ENCODE assay signal across 21 cellular contexts in genomic region chr16:54940279-54940604, GRCh38. TPM values are rescaled to one million over a fixed set of nuclear protein-coding genes. Genes with fewer than 3 reads are reported as not detected.
A peak's percentile ranks its signal among the peaks of the same experiment; 100 is the strongest.
DNase-seq lines count a peak whose midpoint lies in the region; ATAC-seq, FAIRE-seq and TF ChIP-seq lines count a peak whose summit lies in the region.
"Had no signal": no experiment of that assay in that cellular context is flagged by ENCODE, and none has a peak within 500 bp of the region (broad histone marks: within the 10 kb centered on the region; RNA-seq: fewer than 3 reads in every experiment).

No MANE protein-coding gene starts in this region.

- CTCF ChIA-PET in H1 (lab: Charles Lee; ENCODE audit: partially characterized antibody) = interaction anchor here (0.8 to 3.6 kb wide), 7 partner anchors 17 to 417 kb away, joined by 3 to 29 read pairs (median 3); no protein-coding TSS in a partner anchor

- no peak overlapping the region for H3T11ph ChIP-seq in H9 (ENCODE audit: low read length)

- H2AK5ac ChIP-seq in H9 (ENCODE audit: insufficient read length, low read length) (no peak overlapping the region), H1 (ENCODE audit: low read depth, low read length) (no peak overlapping the region)

- H4K8ac ChIP-seq in H9 (replicated peaks; ENCODE audit: insufficient read length, low read depth, low read length) (no peak overlapping the region), H1 (ENCODE audit: extremely low read depth, insufficient read depth, low read length) (no peak overlapping the region)

- no peak overlapping the region for H3K23ac ChIP-seq in H9 (ENCODE audit: insufficient read length, low read depth, low read length)
- no peak overlapping the region for H3K23ac ChIP-seq in H1 (ENCODE audit: insufficient read length)

- no peak overlapping the region for H3K27ac ChIP-seq in GM23338 (ENCODE audit: low read depth)
- no peak overlapping the region for H3K27ac ChIP-seq in H9 (ENCODE audit: insufficient read length, low read depth, low read length)
- no peak overlapping the region for H3K27ac ChIP-seq in H1 (ENCODE audit: low read depth, low read length)
- H3K27ac ChIP-seq in iPS-20b (ENCODE audit: low read length) = no peak overlapping the region
- H3K27ac ChIP-seq: A549, C4-2B had no signal

- no peak for TF ChIP-seq RAD21 in H1 (IDR thresholded peaks at IDR 0.05 in 1 of 2, conservative IDR thresholded peaks at IDR 0.05 in 1 of 2; ENCODE audit: low read depth in 2 of 2, low read length in 2 of 2)

- H2AFZ ChIP-seq in GM23338 = no peak overlapping the region
- H2AFZ ChIP-seq in H9 (ENCODE audit: low read length) = no peak overlapping the region
- no peak overlapping the region for H2AFZ ChIP-seq in H1 (ENCODE audit: low read length)

- TF ChIP-seq CTCF in GM23338 (conservative IDR thresholded peaks at IDR 0.05; ENCODE audit: low read depth in 2 of 2) = no peak
- TF ChIP-seq CTCF in H9 (conservative IDR thresholded peaks at IDR 0.05) = no peak
- no peak for TF ChIP-seq CTCF in H1 (IDR thresholded peaks at IDR 0.05; ENCODE audit: control extremely low read depth in 1 of 3, insufficient read depth in 1 of 3, low read depth in 1 of 3, low read length in 3 of 3)

- H3K27me3 ChIP-seq in GM23338 (ENCODE audit: insufficient read depth) (peaks cover 87% of the 10 kb centered on the region), H9 (ENCODE audit: insufficient read depth, low read length) (peaks cover 62% of the 10 kb centered on the region), H1 (replicated peaks in 1 of 4; ENCODE audit: control insufficient read depth in 3 of 4, extremely low read depth in 1 of 4, insufficient read depth in 3 of 4, low read length in 3 of 4) (peaks cover 41 to 69% (median 64%) of the 10 kb centered on the region in 4 experiments), iPS-20b (ENCODE audit: insufficient read depth, low read length) (peaks cover 99% of the 10 kb centered on the region)
- H3K27me3 ChIP-seq: BE2C had no signal

- H2BK5ac ChIP-seq in H9 (ENCODE audit: insufficient read length, low read length) (no peak overlapping the region), H1 (ENCODE audit: low read depth, low read length) (no peak overlapping the region)

- H3K4me3 ChIP-seq in GM23338 = peak overlapping the region; percentile 65
- peak overlapping the region in 2 of 4 experiments; percentile 11 to 68; a peak in 3 of 8 replicates for H3K4me3 ChIP-seq in H1 (ENCODE audit: extremely low read depth in 1 of 4, insufficient read depth in 2 of 4, low read depth in 3 of 4, low read length in 4 of 4)
- H3K4me3 ChIP-seq in iPS-20b (ENCODE audit: low read length) = peak overlapping the region; percentile 41; the same call in 1 of the 2 replicates
- H3K4me3 ChIP-seq: A549 had no signal

- H3K79me2 ChIP-seq in GM23338 (replicated peaks; ENCODE audit: insufficient read depth) (no peaks in the 10 kb centered on the region), H9 (ENCODE audit: insufficient read depth, low read length) (no peaks in the 10 kb centered on the region), H1 (ENCODE audit: control insufficient read depth in 1 of 2, insufficient read depth in 2 of 2, low read length in 2 of 2) (no peaks in the 10 kb centered on the region)

- WGBS in H9 (ENCODE audit: extremely low coverage, insufficient read length, low lambda C conversion rate) = no CpG with 5 or more reads among the region's 4 CpGs
- WGBS in H1 (ENCODE audit: extremely low coverage in 1 of 2, insufficient coverage in 1 of 2, insufficient read length in 1 of 2, insufficient replicate concordance in 2 of 2, low coverage in 1 of 2, low lambda C conversion rate in 2 of 2, missing lambda C conversion rate in 1 of 2), 2 experiments = 79% methylated on average over 4 of the region's 4 CpGs; no CpG with 5 or more reads in 1 of the 2 experiments

- no peak for DNase-seq in GM23338 (ENCODE audit: low spot score)
- DNase-seq in H9 = no peak
- DNase-seq in H1 (ENCODE audit: low read depth in 1 of 2, low spot score in 2 of 2) = no peak
- no peak for DNase-seq in activated CD8-positive, alpha-beta memory T cell treated with anti-CD3 and anti-CD28 coated beads for 24 hours
- DNase-seq in stimulated activated naive CD8-positive, alpha-beta T cell treated with anti-CD3 and anti-CD28 coated beads, Interleukin-15, amount 100 ng/mL, for 72 hours = no peak
- DNase-seq: BE2C; CD4-positive, alpha-beta memory T cell; DMS153; DMS79 treated with DMSO at 0.1 percent for 48 hours; EL; GOT3; HCEC 1CT; HFFc6 had no signal

- H3K9me3 Mint-ChIP-seq in GM23338 = no peaks in the 10 kb centered on the region; the same call in 2 of the 3 replicates
- H3K9me3 Mint-ChIP-seq in H9 = peaks cover 0 to 3% of the 10 kb centered on the region in 2 experiments; a peak in 2 of 5 replicates
- H3K9me3 Mint-ChIP-seq in stimulated activated memory B cell treated with anti-CD40 and anti-IgM and Interleukin-4, amounts not matched to agents 10 μg/mL and 1 μg/mL and 100 μg/mL, for 72 hours = no peaks in the 10 kb centered on the region
- H3K9me3 Mint-ChIP-seq in stimulated activated naive CD8-positive, alpha-beta T cell treated with anti-CD3 and anti-CD28 coated beads, Interleukin-15, amount 100 ng/mL, for 72 hours = no peaks in the 10 kb centered on the region
- H3K9me3 Mint-ChIP-seq: HFFc6 had no signal

- H3K9me2 ChIP-seq in GM23338 (ENCODE audit: insufficient read depth) = no peaks in the 10 kb centered on the region

- H2BK20ac ChIP-seq in H9 (ENCODE audit: low read depth, low read length, poor library complexity, severe bottlenecking) (no peak overlapping the region), H1 (ENCODE audit: low read length) (no peak overlapping the region)

- TF ChIP-seq EP300 in H1 (IDR thresholded peaks at IDR 0.05; ENCODE audit: borderline replicate concordance in 1 of 2, low read depth in 2 of 2, low read length in 2 of 2) = no peak

- H2BK12ac ChIP-seq in H9 (ENCODE audit: insufficient read length, low read depth, low read length) (no peak overlapping the region), H1 (ENCODE audit: low read depth, low read length) (no peak overlapping the region)

- no peaks in the 10 kb centered on the region for H3K79me1 ChIP-seq in H9 (ENCODE audit: insufficient read depth, low read depth, low read length, poor library complexity, severe bottlenecking)
- no peaks in the 10 kb centered on the region for H3K79me1 ChIP-seq in H1 (ENCODE audit: low read depth, low read length)

- H2BK15ac ChIP-seq in H9 (ENCODE audit: low read depth, low read length) (no peak overlapping the region), H1 (ENCODE audit: low read length) (no peak overlapping the region)

- H3K4me1 Mint-ChIP-seq in GM23338 = peaks cover 24% of the 10 kb centered on the region
- H3K4me1 Mint-ChIP-seq in H9 = peaks cover 30 to 35% of the 10 kb centered on the region in 2 experiments
- H3K4me1 Mint-ChIP-seq in stimulated activated memory B cell treated with anti-CD40 and anti-IgM and Interleukin-4, amounts not matched to agents 10 μg/mL and 1 μg/mL and 100 μg/mL, for 72 hours = no peaks in the 10 kb centered on the region
- H3K4me1 Mint-ChIP-seq in stimulated activated naive CD8-positive, alpha-beta T cell treated with anti-CD3 and anti-CD28 coated beads, Interleukin-15, amount 100 ng/mL, for 72 hours = peaks cover 40% of the 10 kb centered on the region

- peaks cover 81% of the 10 kb centered on the region for H3K27me3 Mint-ChIP-seq in GM23338 (ENCODE audit: insufficient read depth, low read depth, poor library complexity)
- peaks cover 100% of the 10 kb centered on the region for H3K27me3 Mint-ChIP-seq in H9 (ENCODE audit: low read depth)
- peaks cover 81% of the 10 kb centered on the region for H3K27me3 Mint-ChIP-seq in stimulated activated memory B cell treated with anti-CD40 and anti-IgM and Interleukin-4, amounts not matched to agents 10 μg/mL and 1 μg/mL and 100 μg/mL, for 72 hours
- H3K27me3 Mint-ChIP-seq in stimulated activated naive CD8-positive, alpha-beta T cell treated with anti-CD3 and anti-CD28 coated beads, Interleukin-15, amount 100 ng/mL, for 72 hours = peaks cover 100% of the 10 kb centered on the region

- H3K23me2 ChIP-seq in H9 (ENCODE audit: insufficient read length, low read depth, low read length, poor library complexity, severe bottlenecking) = peaks cover 24% of the 10 kb centered on the region
- H3K23me2 ChIP-seq in H1 (ENCODE audit: low read depth, low read length) = peaks cover 11% of the 10 kb centered on the region

- peaks cover 22% of the 10 kb centered on the region for H3K4me1 ChIP-seq in GM23338 (ENCODE audit: insufficient read depth)
- H3K4me1 ChIP-seq in H9 (ENCODE audit: insufficient read depth, low read length) = no peaks in the 10 kb centered on the region
- peaks cover 0 to 28% (median 18%) of the 10 kb centered on the region in 4 experiments; a peak in 6 of 7 replicates for H3K4me1 ChIP-seq in H1 (replicated peaks in 1 of 4; ENCODE audit: control insufficient read depth in 3 of 4, insufficient read depth in 4 of 4, low read length in 3 of 4)
- H3K4me1 ChIP-seq in iPS-20b (ENCODE audit: insufficient read depth, low read length) = peaks cover 13% of the 10 kb centered on the region; the same call in 1 of the 2 replicates
- H3K4me1 ChIP-seq: BE2C had no signal

- H3K56ac ChIP-seq in H9 (ENCODE audit: insufficient read length, low read depth, low read length) (no peak overlapping the region), H1 (replicated peaks; ENCODE audit: insufficient read length, low read depth, low read length) (no peak overlapping the region)

- ATAC-seq in GM23338 = no peak
- ATAC-seq in stimulated activated memory B cell treated with anti-CD40 and anti-IgM and Interleukin-4, amounts not matched to agents 10 μg/mL and 1 μg/mL and 100 μg/mL, for 72 hours = no peak
- ATAC-seq in stimulated activated naive CD8-positive, alpha-beta T cell treated with anti-CD3 and anti-CD28 coated beads, Interleukin-15, amount 100 ng/mL, for 72 hours = no peak

- H3K4me3 Mint-ChIP-seq in GM23338 = peak overlapping the region; percentile 74; the same call in 1 of the 3 replicates
- H3K4me3 Mint-ChIP-seq in H9 = peak overlapping the region in 1 of 2 experiments; percentile 80; a peak in 1 of 5 replicates
- no peak overlapping the region for H3K4me3 Mint-ChIP-seq in stimulated activated memory B cell treated with anti-CD40 and anti-IgM and Interleukin-4, amounts not matched to agents 10 μg/mL and 1 μg/mL and 100 μg/mL, for 72 hours
- no peak overlapping the region for H3K4me3 Mint-ChIP-seq in stimulated activated naive CD8-positive, alpha-beta T cell treated with anti-CD3 and anti-CD28 coated beads, Interleukin-15, amount 100 ng/mL, for 72 hours
- H3K4me3 Mint-ChIP-seq: CD4-positive, alpha-beta memory T cell; HFFc6 had no signal

- POLR2A ChIA-PET in H1 (lab: Charles Lee; ENCODE audit: partially characterized antibody) = no interaction called here

- no peak overlapping the region for H3K9ac ChIP-seq in H9 (ENCODE audit: extremely low read depth, insufficient read length, low read length)
- H3K9ac ChIP-seq in H1 (replicated peaks in 1 of 4; ENCODE audit: extremely low read depth in 1 of 4, low read depth in 3 of 4, low read length in 3 of 4) = no peak overlapping the region
- no peak overlapping the region for H3K9ac ChIP-seq in iPS-20b (ENCODE audit: low read depth, low read length)

- H2BK120ac ChIP-seq in H9 (ENCODE audit: low read depth, low read length, poor library complexity, severe bottlenecking) = no peak overlapping the region
- no peak overlapping the region for H2BK120ac ChIP-seq in H1 (replicated peaks; ENCODE audit: low read depth, low read length)

- H3K27ac Mint-ChIP-seq in GM23338 = no peak overlapping the region
- no peak overlapping the region for H3K27ac Mint-ChIP-seq in H9
- H3K27ac Mint-ChIP-seq in stimulated activated memory B cell treated with anti-CD40 and anti-IgM and Interleukin-4, amounts not matched to agents 10 μg/mL and 1 μg/mL and 100 μg/mL, for 72 hours = no peak overlapping the region
- H3K27ac Mint-ChIP-seq in stimulated activated naive CD8-positive, alpha-beta T cell treated with anti-CD3 and anti-CD28 coated beads, Interleukin-15, amount 100 ng/mL, for 72 hours = no peak overlapping the region
- H3K27ac Mint-ChIP-seq: CD4-positive, alpha-beta memory T cell; HFFc6 had no signal

- no peaks in the 10 kb centered on the region for H3K36me3 Mint-ChIP-seq in GM23338 (ENCODE audit: low read depth)
- peaks cover 0 to 2% (median 0%) of the 10 kb centered on the region in 3 experiments; a peak in 1 of 7 replicates for H3K36me3 Mint-ChIP-seq in H9 (ENCODE audit: insufficient read depth in 1 of 3, low read depth in 3 of 3)
- no peaks in the 10 kb centered on the region for H3K36me3 Mint-ChIP-seq in stimulated activated memory B cell treated with anti-CD40 and anti-IgM and Interleukin-4, amounts not matched to agents 10 μg/mL and 1 μg/mL and 100 μg/mL, for 72 hours
- H3K36me3 Mint-ChIP-seq: CD4-positive, alpha-beta memory T cell had no signal

- no peak for FAIRE-seq in H1 (lab: Jason Lieb, UNC)
- FAIRE-seq: A549, D721Med, G401.6, GM12891 had no signal

- H3F3A ChIP-seq in GM23338 (replicated peaks; ENCODE audit: low read depth) = peaks cover 8% of the 10 kb centered on the region

- H4K5ac ChIP-seq in H9 (ENCODE audit: insufficient read length, low read depth, low read length) (no peak overlapping the region), H1 (ENCODE audit: insufficient read length, low read depth, low read length) (no peak overlapping the region)

- no peak overlapping the region for H3K18ac ChIP-seq in H9 (ENCODE audit: insufficient read length, low read depth, low read length)
- no peak overlapping the region for H3K18ac ChIP-seq in H1 (ENCODE audit: extremely low read depth, low read length)

- H4K20me1 ChIP-seq in GM23338 (replicated peaks; ENCODE audit: insufficient read depth) (no peaks in the 10 kb centered on the region; the same call in 1 of the 2 replicates), H9 (ENCODE audit: control insufficient read depth, insufficient read depth, insufficient read length) (no peaks in the 10 kb centered on the region), H1 (replicated peaks in 1 of 2; ENCODE audit: control insufficient read depth in 1 of 2, insufficient read depth in 2 of 2, low read length in 2 of 2) (peaks cover 2 to 8% of the 10 kb centered on the region in 2 experiments)

- no peak for TF ChIP-seq POLR2A in H1 (IDR thresholded peaks at IDR 0.05; ENCODE audit: control extremely low read depth in 1 of 2, low read depth in 2 of 2, low read length in 2 of 2)

- no peak overlapping the region for H3K4ac ChIP-seq in H9 (ENCODE audit: low read depth, low read length)
- no peak overlapping the region for H3K4ac ChIP-seq in H1 (replicated peaks; ENCODE audit: insufficient read length, low read depth, low read length)

- H3K9me3 ChIP-seq in H9 (ENCODE audit: control insufficient read depth, low read depth, low read length) (no peaks in the 10 kb centered on the region), H1 (ENCODE audit: insufficient read depth in 2 of 2, low read depth in 1 of 2, low read length in 1 of 2) (no peaks in the 10 kb centered on the region; a peak in 1 of 4 replicates), iPS-20b (ENCODE audit: insufficient read depth, low read depth, low read length) (no peaks in the 10 kb centered on the region)
- H3K9me3 ChIP-seq: A549, BE2C had no signal

- H4K91ac ChIP-seq in H9 (ENCODE audit: insufficient read length, low read depth, low read length) = no peak overlapping the region
- no peak overlapping the region for H4K91ac ChIP-seq in H1 (replicated peaks; ENCODE audit: insufficient read length, low read length)

- H3K14ac ChIP-seq in H9 (ENCODE audit: insufficient read depth, low read length) = no peak overlapping the region
- H3K14ac ChIP-seq in H1 (ENCODE audit: insufficient read length) = no peak overlapping the region

- H3K36me3 ChIP-seq in GM23338 (ENCODE audit: insufficient read depth) (no peaks in the 10 kb centered on the region), H1 (ENCODE audit: control insufficient read depth in 2 of 4, insufficient read depth in 4 of 4, low read length in 3 of 4) (no peaks in the 10 kb centered on the region; a peak in 1 of 8 replicates), iPS-20b (ENCODE audit: insufficient read depth, low read depth, low read length) (no peaks in the 10 kb centered on the region)
- H3K36me3 ChIP-seq: BE2C had no signal

- H3K4me2 ChIP-seq in GM23338 (peak overlapping the region; percentile 91), H9 (ENCODE audit: insufficient read depth, insufficient read length, low read length) (peak overlapping the region; percentile 17), H1 (ENCODE audit: insufficient read depth in 1 of 2, low read depth in 2 of 2, low read length in 2 of 2) (peak overlapping the region; percentile 95 to 98; a peak in 3 of 4 replicates)
- H3K4me2 ChIP-seq: A549 had no signal

RNA-seq across cellular contexts. Expression of gene IRX5, which starts 9.6 kb away (rescaled TPM):
- total RNA-seq in GM23338 (2014; rRNA removed; shearing (Covaris generic)) = 0.07 and 0.35 TPM in 2 replicates
- polyA plus RNA-seq in GM23338 (2016; fragmentation: Nextera tagmentation; extraction: Ambion mirVana) = 0.31 and 0.39 TPM in 2 replicates
- total RNA-seq in H9 (2021) = 0.26 and 0.59 TPM in 2 replicates
- 0.48 and 0.90 TPM in 2 replicates for total RNA-seq in H1 (2021; fragmentation: NEBNext Ultra II Directional; extraction: Animal tissue kit (Norgen Biotek cat#: 25700))
- polyA plus RNA-seq in H1 (2011; rRNA removed) = 0.56 and 1.4 TPM in 2 replicates
- polyA plus RNA-seq in H1 (2011; cell fraction: cytosol; rRNA removed) = 0.94 TPM
- 1.5 TPM for polyA plus RNA-seq in H1 (2011; cell fraction: nucleus; rRNA removed)
- polyA plus RNA-seq in H1 (2012, experiment 1 of 2) = 0.36 to 0.42 TPM (median 0.39 TPM) in 4 replicates
- 0.21 TPM for polyA plus RNA-seq in H1 (2012, experiment 2 of 2)
- polyA plus RNA-seq in H1 (2013, experiment 1 of 2) = 0.16 TPM
- polyA plus RNA-seq in H1 (2013, experiment 2 of 2) = 0.15 TPM
- polyA minus RNA-seq in H1 (2011; rRNA and poly(A)+ RNA removed) = 0.13 and 0.32 TPM in 2 replicates
- 2.8 TPM for polyA minus RNA-seq in H1 (2011; cell fraction: cytosol; rRNA and poly(A)+ RNA removed)
- 1.5 TPM for polyA minus RNA-seq in H1 (2011; cell fraction: nucleus; rRNA and poly(A)+ RNA removed)
- total RNA-seq: CD4-positive, alpha-beta memory T cell had no signal
- polyA plus RNA-seq: AG04450 had no signal

Comparison
In these comparisons a context has a peak if more than half of its experiments do, and no peak if none do; other contexts are left out.
1. H3K4me2 ChIP-seq: peak in every context shown above with its lines; median percentile 96 in H1; 91 in GM23338; 17 in H9.